ENCODE assay signal across 8 cellular contexts in the genomic region with DNA sequence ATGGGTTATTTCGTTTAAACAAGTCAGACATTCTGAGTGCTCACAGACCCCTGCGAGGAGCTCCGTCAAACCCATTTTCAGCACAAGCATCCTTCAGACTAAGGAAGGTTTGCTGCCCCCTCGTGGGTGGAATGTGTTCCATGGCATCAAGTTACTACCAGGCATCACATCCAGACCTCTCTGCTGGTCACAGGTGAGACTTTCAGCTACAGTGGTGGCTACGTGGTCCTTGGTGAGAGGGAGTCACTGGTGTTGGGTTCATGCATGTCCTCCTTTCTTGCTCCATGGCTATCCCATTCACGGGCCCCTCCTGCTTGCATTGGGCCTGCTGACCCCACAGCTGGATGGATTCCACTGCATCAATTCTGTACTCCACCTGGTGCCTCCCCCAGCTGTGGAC. TPM values are rescaled to one million over a fixed set of nuclear protein-coding genes. Genes with fewer than 3 reads are reported as not detected.
DNase-seq lines count a peak whose midpoint lies in the region; ATAC-seq and TF ChIP-seq lines count a peak whose summit lies in the region.

No MANE protein-coding gene starts in this region.

- H3K4me1 ChIP-seq in lung (ENCODE audit: control insufficient read depth in 2 of 2, insufficient read depth in 2 of 2, low read length in 2 of 2) = no peaks in the 10 kb centered on the region

- no peaks in the 10 kb centered on the region for H3K36me3 ChIP-seq in lung (ENCODE audit: control insufficient read depth in 2 of 2, insufficient read depth in 2 of 2, low read length in 2 of 2)

- WGBS in lung, 2 donors = 7 to 8% methylated on average over 6 of the region's 6 CpGs

- DNase-seq in NCI-H345 (lab: John Stamatoyannopoulos, UW) (peak; percentile 10), NCI-H345 treated with DMSO at 0.1 percent for 48 hours (lab: John Stamatoyannopoulos, UW; ENCODE audit: unreplicated experiment) (no peak), NCI-H2196 (lab: John Stamatoyannopoulos, UW; ENCODE audit: unreplicated experiment) (peak; percentile 69), dermis blood vessel endothelial cell (peak; percentile 88), lung (ENCODE audit: low spot score) (peak; percentile 79)
- peak; percentile 52 to 62 for DNase-seq in activated CD4-positive, alpha-beta T cell treated with anti-CD3 and anti-CD28 coated beads for 4 hours
- DNase-seq in stimulated activated CD8-positive, alpha-beta memory T cell treated with anti-CD3 and anti-CD28 coated beads, Interleukin-15, amount 100 ng/mL, for 1 hour (ENCODE audit: low read depth) = peak; percentile 57

- no peaks in the 10 kb centered on the region for H3K27me3 ChIP-seq in lung (ENCODE audit: control insufficient read depth, insufficient read depth)

- H3K9me3 ChIP-seq in lung (ENCODE audit: control insufficient read depth in 2 of 2, insufficient read depth in 1 of 2, low read length in 1 of 2) = no peaks in the 10 kb centered on the region

- no peak overlapping the region for H3K4me3 ChIP-seq in lung

- ATAC-seq in lung (ENCODE audit: insufficient read depth, low FRiP score) (no peak), GM18505 (IDR thresholded peaks at IDR 0.05; ENCODE audit: unreplicated experiment) (no peak)

- no peak for TF ChIP-seq POLR2A in GM18505 (IDR thresholded peaks at IDR 0.05; ENCODE audit: borderline replicate concordance, extremely low read depth, insufficient read depth, insufficient read length)

- peak; percentile 61 for TF ChIP-seq CTCF in lung (IDR thresholded peaks at IDR 0.05; ENCODE audit: control extremely low read depth, extremely low read depth)

- H3K27ac ChIP-seq in lung (ENCODE audit: low read depth in 1 of 2, low read length in 1 of 2) = no peak overlapping the region

RNA-seq across cellular contexts. Expression of gene LILRB5, which starts 9.1 kb away (rescaled TPM):
- total RNA-seq in dermis blood vessel endothelial cell (not detected in 2 replicates), lung (1 to 10 TPM; 2.2 to 5.8 TPM)
- polyA plus RNA-seq in lung = 1 to 10 TPM; 3.2 to 3.8 TPM

RNA-seq across cellular contexts. Expression of gene LILRB2, which starts 14.8 kb away (rescaled TPM):
- total RNA-seq in dermis blood vessel endothelial cell = not detected in 2 replicates
- total RNA-seq in lung = 10 to 100 TPM in 1 of 2 donors, 1 to 10 TPM in 1; 9.1 to 44.7 TPM
- polyA plus RNA-seq in lung = 100 to 1,000 TPM in 1 of 2 donors, 10 to 100 TPM in 1; 11.0 to 202 TPM

RNA-seq across cellular contexts. Expression of gene LILRA6, which starts 23.5 kb away (rescaled TPM):
- total RNA-seq in dermis blood vessel endothelial cell (not detected in 2 replicates), lung (10 to 100 TPM in 1 of 2 donors, 1 to 10 TPM in 1; 5.3 to 25.0 TPM)
- polyA plus RNA-seq in lung = 10 to 100 TPM in 1 of 2 donors, 1 to 10 TPM in 1; 7.9 to 91.7 TPM

RNA-seq across cellular contexts. Expression of gene LILRB3, which starts 43.3 kb away (rescaled TPM):
- not detected in 2 replicates for total RNA-seq in dermis blood vessel endothelial cell
- total RNA-seq in lung = 10 to 100 TPM; 23.0 to 88.0 TPM
- polyA plus RNA-seq in lung = 100 to 1,000 TPM in 1 of 2 donors, 10 to 100 TPM in 1; 26.4 to 282 TPM

RNA-seq across cellular contexts. Expression of gene LILRA5, which starts 46.8 kb away (rescaled TPM):
- total RNA-seq in dermis blood vessel endothelial cell (not detected in 2 replicates), lung (10 to 100 TPM in 1 of 2 donors, 1 to 10 TPM in 1; 5.9 to 41.2 TPM)
- 100 to 1,000 TPM in 1 of 2 donors, 10 to 100 TPM in 1; 11.2 to 262 TPM for polyA plus RNA-seq in lung

Comparison
In these comparisons a context has a peak if more than half of its experiments do, and no peak if none do; other contexts are left out.
1. RNA of gene LILRB2, which starts 14.8 kb away (total RNA-seq): 9.1 to 44.7 TPM in lung; not detected in dermis blood vessel endothelial cell; every median in the first group is over 10 times any median in the second.